In genomic region chr6:90586675-90587638, GRCh38 we compare ENCODE assay signal across 1 cellular context.
TF ChIP-seq lines count a peak whose summit lies in the region.

Gene MAP3K7, minus strand, starts transcription at chr6:90587072. Its CDS starts 189 bp downstream, at chr6:90586883.

TF ChIP-seq in K562, 482 proteins besides CTCF, POLR2A, EP300 and RAD21 (continued from another document and continues in another):
- TF ChIP-seq GMEB1 (CRISPR knock-in tag; IDR thresholded peaks at IDR 0.05), result peak; percentile 11; the same call in 1 of the 2 replicates
- peak; percentile 65 for TF ChIP-seq BRD9 (IDR thresholded peaks at IDR 0.05; ENCODE audit: low read depth, partially characterized antibody)
- TF ChIP-seq TRIM24 (IDR thresholded peaks at IDR 0.05), result no peak; a peak in 1 of 4 replicates
- TF ChIP-seq BACH1 (tag; IDR thresholded peaks at IDR 0.05), result peak; percentile 61; the same call in 1 of the 2 replicates
- no peak for TF ChIP-seq HMG20A (CRISPR knock-in tag; conservative IDR thresholded peaks at IDR 0.05)
- TF ChIP-seq ZFX (CRISPR knock-in tag; IDR thresholded peaks at IDR 0.05), result peak; percentile 91
- peak; percentile 88 for TF ChIP-seq SUPT5H (IDR thresholded peaks at IDR 0.05)
- no peak for TF ChIP-seq RAD51 (IDR thresholded peaks at IDR 0.05; ENCODE audit: borderline replicate concordance, low read depth)
- peak; percentile 67 for TF ChIP-seq LCOR (CRISPR knock-in tag; IDR thresholded peaks at IDR 0.05)
- peak; percentile 35; the same call in 1 of the 2 replicates for TF ChIP-seq ZNF511 (CRISPR knock-in tag; IDR thresholded peaks at IDR 0.05)
- TF ChIP-seq AFF1 (IDR thresholded peaks at IDR 0.05; ENCODE audit: low read depth in 1 of 2, partially characterized antibody in 2 of 2), result peak in 1 of 2 experiments; percentile 94
- TF ChIP-seq FOXK2 (conservative IDR thresholded peaks at IDR 0.05 in 1 of 2, IDR thresholded peaks at IDR 0.05 in 1 of 2; ENCODE audit: low read depth in 2 of 2), result peak; percentile 81 to 88
- TF ChIP-seq ATF3 (IDR thresholded peaks at IDR 0.05), result peak; percentile 21; the same call in 1 of the 2 replicates
- TF ChIP-seq ATF3 (CRISPR knock-in tag; conservative IDR thresholded peaks at IDR 0.05), result no peak
- TF ChIP-seq TOE1 (IDR thresholded peaks at IDR 0.05; ENCODE audit: borderline replicate concordance), result peak; percentile 38; the same call in 1 of the 2 replicates
- TF ChIP-seq TOE1 (CRISPR knock-in tag; IDR thresholded peaks at IDR 0.05; ENCODE audit: borderline replicate concordance, low read depth), result peak; percentile 64; the same call in 1 of the 2 replicates
- TF ChIP-seq ZKSCAN3 (CRISPR knock-in tag; IDR thresholded peaks at IDR 0.05), result no peak
- TF ChIP-seq RFX1 (IDR thresholded peaks at IDR 0.05), result no peak
- peak; percentile 96 for TF ChIP-seq POLR2G (IDR thresholded peaks at IDR 0.05; ENCODE audit: low read depth, low read length)
- no peak for TF ChIP-seq ZNF75A (CRISPR knock-in tag; IDR thresholded peaks at IDR 0.05)
- no peak for TF ChIP-seq FOSL1 (tag; conservative IDR thresholded peaks at IDR 0.05)
- no peak; the same call in 1 of the 2 replicates for TF ChIP-seq SPI1 (IDR thresholded peaks at IDR 0.05; ENCODE audit: borderline replicate concordance, low read depth, low read length)
- TF ChIP-seq E2F1 (CRISPR knock-in tag; IDR thresholded peaks at IDR 0.05), result no peak
- TF ChIP-seq KDM1A (IDR thresholded peaks at IDR 0.05), result no peak
- TF ChIP-seq GABPA (tag; conservative IDR thresholded peaks at IDR 0.05; ENCODE audit: low read depth), result peak; percentile 97
- no peak for TF ChIP-seq CHD7 (IDR thresholded peaks at IDR 0.05; ENCODE audit: low read depth, low read length)
- TF ChIP-seq NFRKB (IDR thresholded peaks at IDR 0.05; ENCODE audit: low read depth), result peak; percentile 96
- peak; percentile 77 for TF ChIP-seq PML (IDR thresholded peaks at IDR 0.05; ENCODE audit: low read length)
- TF ChIP-seq SLC30A9 (CRISPR knock-in tag; IDR thresholded peaks at IDR 0.05), result no peak
- peak; percentile 93 for TF ChIP-seq GABPB1 (CRISPR knock-in tag; IDR thresholded peaks at IDR 0.05)
- peak; percentile 71; the same call in 1 of the 2 replicates for TF ChIP-seq TCF7L2 (IDR thresholded peaks at IDR 0.05; ENCODE audit: low read depth, low read length)
- peak; percentile 97 for TF ChIP-seq SIN3B (IDR thresholded peaks at IDR 0.05; ENCODE audit: low read depth)
- peak; percentile 75; the same call in 1 of the 2 replicates for TF ChIP-seq ETV5 (CRISPR knock-in tag; IDR thresholded peaks at IDR 0.05; ENCODE audit: low read depth)
- 0 out of 2 replicates have a peak, but pooled peaks have one; percentile 62 for TF ChIP-seq MYC (IDR thresholded peaks at IDR 0.05; ENCODE audit: low read depth, low read length)
- TF ChIP-seq MYC (CRISPR knock-in tag; IDR thresholded peaks at IDR 0.05; ENCODE audit: borderline replicate concordance, low read depth), result no peak
- TF ChIP-seq HOMEZ (CRISPR knock-in tag; IDR thresholded peaks at IDR 0.05), result no peak
- peak in 1 of 2 experiments; percentile 34; a peak in 1 of 4 replicates for TF ChIP-seq NRF1 (conservative IDR thresholded peaks at IDR 0.05 in 1 of 2, IDR thresholded peaks at IDR 0.05 in 1 of 2)
- TF ChIP-seq ZFPM2 (CRISPR knock-in tag; IDR thresholded peaks at IDR 0.05), result no peak
- TF ChIP-seq MIER1 (IDR thresholded peaks at IDR 0.05; ENCODE audit: low read depth), result no peak
- TF ChIP-seq NR1H2 (CRISPR knock-in tag; IDR thresholded peaks at IDR 0.05), result peak; percentile 81; the same call in 1 of the 2 replicates
- TF ChIP-seq KHSRP (IDR thresholded peaks at IDR 0.05), result peak; percentile 92
- TF ChIP-seq MAZ (CRISPR knock-in tag; conservative IDR thresholded peaks at IDR 0.05 in 1 of 2, IDR thresholded peaks at IDR 0.05 in 1 of 2), result peak; percentile 36 to 53; a peak in 3 of 4 replicates
- TF ChIP-seq TBP (optimal IDR thresholded peaks at IDR 0.05; ENCODE audit: low read depth, low read length), result peak; percentile 89
- TF ChIP-seq HDAC1 (IDR thresholded peaks at IDR 0.05), result peak in 1 of 2 experiments; percentile 91; a peak in 2 of 4 replicates
